Comparison of ENCODE assay signal across 8 cellular contexts in genomic region chr1:219088778-219089557, GRCh38.
DNase-seq lines count a peak whose midpoint lies in the region; ATAC-seq and TF ChIP-seq lines count a peak whose summit lies in the region.

No MANE protein-coding gene starts in this region.

- 68 to 88% (median 72%) methylated on average over 3 to 5 of the region's 5 CpGs for WGBS in spleen, 5 donors

- CTCF ChIA-PET in activated CD8-positive, alpha-beta T cell treated with anti-CD3 and anti-CD28 coated beads, Interleukin-2, amount 10 ng/mL, durations not matched to agents 7 days and 5 days (lab: Charles Lee): no interaction called here

- peak; percentile 99 for DNase-seq in NB4 (ENCODE audit: low read depth)
- DNase-seq in fibroblast of lung (ENCODE audit: low read depth in 2 of 2): peak; percentile 95 to 97
- DNase-seq in spleen: peak; percentile 85
- no peak for DNase-seq in NCI-H2196 (lab: John Stamatoyannopoulos, UW; ENCODE audit: unreplicated experiment)
- DNase-seq in effector memory CD8-positive, alpha-beta T cell: no peak
- no peak for DNase-seq in activated CD8-positive, alpha-beta T cell treated with anti-CD3 and anti-CD28 coated beads, Interleukin-2, amount 10 ng/mL, durations not matched to agents 7 days and 5 days

- intact Hi-C loops in spleen (cut with DNase I; ENCODE audit: low total_unique reads): no loop called here

- no peaks in the 10 kb centered on the region for H3K9me3 ChIP-seq in fibroblast of lung (ENCODE audit: control insufficient read depth, insufficient read depth, low read depth, low read length)
- peaks cover 0 to 13% (median 0%) of the 10 kb centered on the region in 8 donors for H3K9me3 ChIP-seq in spleen

- POLR2A ChIA-PET in activated CD8-positive, alpha-beta T cell treated with anti-CD3 and anti-CD28 coated beads, Interleukin-2, amount 10 ng/mL, durations not matched to agents 7 days and 5 days (lab: Charles Lee): no interaction called here

- H3K36me3 Mint-ChIP-seq in effector memory CD8-positive, alpha-beta T cell (ENCODE audit: insufficient read depth): no peaks in the 10 kb centered on the region
- no peaks in the 10 kb centered on the region for H3K36me3 Mint-ChIP-seq in activated CD8-positive, alpha-beta T cell treated with anti-CD3 and anti-CD28 coated beads, Interleukin-2, amount 10 ng/mL, durations not matched to agents 7 days and 5 days (ENCODE audit: low read depth)

- no peak overlapping the region for H3K4me3 Mint-ChIP-seq in effector memory CD8-positive, alpha-beta T cell
- H3K4me3 Mint-ChIP-seq in activated CD8-positive, alpha-beta T cell treated with anti-CD3 and anti-CD28 coated beads, Interleukin-2, amount 10 ng/mL, durations not matched to agents 7 days and 5 days: no peak overlapping the region

- H4K20me1 ChIP-seq in fibroblast of lung (ENCODE audit: control insufficient read depth, extremely low read depth, insufficient read depth, low read length): no peaks in the 10 kb centered on the region

- no peaks in the 10 kb centered on the region for H3K4me1 Mint-ChIP-seq in effector memory CD8-positive, alpha-beta T cell (ENCODE audit: low read depth in 2 of 2)
- no peaks in the 10 kb centered on the region for H3K4me1 Mint-ChIP-seq in activated CD8-positive, alpha-beta T cell treated with anti-CD3 and anti-CD28 coated beads, Interleukin-2, amount 10 ng/mL, durations not matched to agents 7 days and 5 days (ENCODE audit: low read depth)

- no peaks in the 10 kb centered on the region for H3K79me2 ChIP-seq in fibroblast of lung (ENCODE audit: control insufficient read depth, insufficient read depth, low read length)

- H3K27me3 ChIP-seq in fibroblast of lung (ENCODE audit: control insufficient read depth, insufficient read depth, low read length) (no peaks in the 10 kb centered on the region), spleen (replicated peaks in 1 of 7) (no peaks in the 10 kb centered on the region)

- no peaks in the 10 kb centered on the region for H3K9me3 Mint-ChIP-seq in effector memory CD8-positive, alpha-beta T cell
- H3K9me3 Mint-ChIP-seq in activated CD8-positive, alpha-beta T cell treated with anti-CD3 and anti-CD28 coated beads, Interleukin-2, amount 10 ng/mL, durations not matched to agents 7 days and 5 days (ENCODE audit: insufficient read depth): no peaks in the 10 kb centered on the region

- H3K4me1 ChIP-seq in fibroblast of lung (ENCODE audit: control insufficient read depth, extremely low read depth, insufficient read depth, low read length): peaks cover 22% of the 10 kb centered on the region
- peaks cover 0 to 24% (median 2%) of the 10 kb centered on the region in 6 donors for H3K4me1 ChIP-seq in spleen

- H3K27ac Mint-ChIP-seq in effector memory CD8-positive, alpha-beta T cell: no peak overlapping the region
- no peak overlapping the region for H3K27ac Mint-ChIP-seq in activated CD8-positive, alpha-beta T cell treated with anti-CD3 and anti-CD28 coated beads, Interleukin-2, amount 10 ng/mL, durations not matched to agents 7 days and 5 days

- no peak overlapping the region for H3K4me2 ChIP-seq in fibroblast of lung (ENCODE audit: extremely low read depth, insufficient read depth, low read length)

- ATAC-seq in GM18508 (IDR thresholded peaks at IDR 0.05; ENCODE audit: insufficient read depth, unreplicated experiment) (peak; percentile 73), HG02678 (IDR thresholded peaks at IDR 0.05; ENCODE audit: unreplicated experiment) (peak; percentile 67)
- no peak for ATAC-seq in effector memory CD8-positive, alpha-beta T cell (replicated peaks)
- ATAC-seq in activated CD8-positive, alpha-beta T cell treated with anti-CD3 and anti-CD28 coated beads, Interleukin-2, amount 10 ng/mL, durations not matched to agents 7 days and 5 days: no peak

- no peak overlapping the region for H3K9ac ChIP-seq in fibroblast of lung (ENCODE audit: insufficient read depth, low read length)

- H3K27ac ChIP-seq in fibroblast of lung (ENCODE audit: insufficient read depth, low read length) (peak overlapping the region; percentile 15), spleen (peak overlapping the region in 5 of 8 donors; percentile 4 to 73 (median 47))

- no peak for TF ChIP-seq CTCF in NB4 (IDR thresholded peaks at IDR 0.05; ENCODE audit: low read depth, low read length)
- no peak for TF ChIP-seq CTCF in fibroblast of lung (conservative IDR thresholded peaks at IDR 0.05 in 1 of 2, IDR thresholded peaks at IDR 0.05 in 1 of 2; ENCODE audit: low read depth in 1 of 2, low read length in 2 of 2)
- no peak for TF ChIP-seq CTCF in spleen (IDR thresholded peaks at IDR 0.05 in 8 of 11, conservative IDR thresholded peaks at IDR 0.05 in 3 of 11)

- no peak overlapping the region for H2AFZ ChIP-seq in fibroblast of lung (ENCODE audit: low read length)

- TF ChIP-seq POLR2A in NB4 (IDR thresholded peaks at IDR 0.05; ENCODE audit: extremely low read depth, insufficient read length) (peak; percentile 29), spleen (IDR thresholded peaks at IDR 0.05) (no peak)

- peak overlapping the region; percentile 21 for H3K4me3 ChIP-seq in NB4 (ENCODE audit: low read depth, low read length)
- no peak overlapping the region for H3K4me3 ChIP-seq in fibroblast of lung (replicated peaks in 1 of 4; ENCODE audit: control extremely low read depth in 1 of 4, insufficient read depth in 1 of 4, low read depth in 3 of 4, low read length in 4 of 4)
- H3K4me3 ChIP-seq in spleen: no peak overlapping the region

- H3K27me3 Mint-ChIP-seq in effector memory CD8-positive, alpha-beta T cell: peaks cover 0 to 4% of the 10 kb centered on the region in 2 donors
- H3K27me3 Mint-ChIP-seq in activated CD8-positive, alpha-beta T cell treated with anti-CD3 and anti-CD28 coated beads, Interleukin-2, amount 10 ng/mL, durations not matched to agents 7 days and 5 days (ENCODE audit: low read depth): no peaks in the 10 kb centered on the region

- H3K36me3 ChIP-seq in fibroblast of lung (ENCODE audit: control insufficient read depth, insufficient read depth, low read length) (no peaks in the 10 kb centered on the region), spleen (no peaks in the 10 kb centered on the region)

Comparison
In these comparisons a context has a peak if more than half of its experiments do, and no peak if none do; other contexts are left out.
1. ATAC-seq: peak in GM18508 (single experiment) and HG02678 (single experiment); none in effector memory CD8-positive, alpha-beta T cell (single experiment) and activated CD8-positive, alpha-beta T cell treated with anti-CD3 and anti-CD28 coated beads, Interleukin-2, amount 10 ng/mL, durations not matched to agents 7 days and 5 days (single experiment).
2. DNase-seq: peak in NB4 (single experiment), fibroblast of lung (2 of 2) and spleen (single experiment); none in NCI-H2196 (single experiment), effector memory CD8-positive, alpha-beta T cell (0 of 3) and activated CD8-positive, alpha-beta T cell treated with anti-CD3 and anti-CD28 coated beads, Interleukin-2, amount 10 ng/mL, durations not matched to agents 7 days and 5 days (single experiment).